In genomic region chr3:4814904-4815574, GRCh38 we compare ENCODE assay signal across 22 cellular contexts.
A peak's percentile ranks its signal among the peaks of the same experiment; 100 is the strongest.
DNase-seq lines count a peak whose midpoint lies in the region; ATAC-seq and TF ChIP-seq lines count a peak whose summit lies in the region.
"Had no signal": no experiment of that assay in that cellular context is flagged by ENCODE, and none has a peak within 500 bp of the region (broad histone marks: within the 10 kb centered on the region; RNA-seq: fewer than 3 reads in every experiment).

No MANE protein-coding gene starts in this region.

- WGBS in heart left ventricle, 4 donors = 95 to 98% (median 97%) methylated on average over 13 of the region's 13 CpGs
- WGBS in upper lobe of left lung, 2 donors = 83 to 91% methylated on average over 13 of the region's 13 CpGs

- peaks cover 37 to 81% (median 65%) of the 10 kb centered on the region in 5 donors for H3K36me3 Mint-ChIP-seq in naive thymus-derived CD4-positive, alpha-beta T cell

- TF ChIP-seq CTCF in heart left ventricle (IDR thresholded peaks at IDR 0.05) = no peak
- no peak for TF ChIP-seq CTCF in upper lobe of left lung (IDR thresholded peaks at IDR 0.05)

- POLR2A ChIA-PET in naive thymus-derived CD4-positive, alpha-beta T cell (lab: Charles Lee) = interaction anchor here (1.0 kb wide), 1 partner anchor 169 kb away, joined by 3 read pairs; no protein-coding TSS in a partner anchor

- peak overlapping the region in 1 of 10 donors; percentile 38 for H3K4me3 Mint-ChIP-seq in naive thymus-derived CD4-positive, alpha-beta T cell
- H3K4me3 Mint-ChIP-seq: brain; IgD-negative memory B cell; memory B cell; neural progenitor cell; stimulated activated effector memory CD8-positive, alpha-beta T cell treated with anti-CD3 and anti-CD28 coated beads, Interleukin-12 subunit alpha, Interleukin-12 subunit beta, amount 100 ng/mL, for 72 hours; type B pancreatic cell had no signal

- peaks cover 0 to 19% (median 2%) of the 10 kb centered on the region in 12 donors for H3K9me3 ChIP-seq in heart left ventricle
- H3K9me3 ChIP-seq in naive thymus-derived CD4-positive, alpha-beta T cell (ENCODE audit: control insufficient read depth in 2 of 3, low read length in 3 of 3) = no peaks in the 10 kb centered on the region
- no peaks in the 10 kb centered on the region for H3K9me3 ChIP-seq in upper lobe of left lung
- H3K9me3 ChIP-seq: Peyer's patch had no signal

- H3K4me1 ChIP-seq in heart left ventricle (peaks cover 0 to 12% (median 0%) of the 10 kb centered on the region in 12 donors), upper lobe of left lung (peaks cover 0 to 13% (median 5%) of the 10 kb centered on the region in 4 donors)
- no peaks in the 10 kb centered on the region for H3K4me1 ChIP-seq in naive thymus-derived CD4-positive, alpha-beta T cell (ENCODE audit: control insufficient read depth in 2 of 2, insufficient read depth in 2 of 2, low read length in 2 of 2)
- H3K4me1 ChIP-seq: neural progenitor cell, Peyer's patch had no signal

- H3K27ac ChIP-seq in heart left ventricle (peak overlapping the region in 7 of 12 donors; percentile 5 to 69 (median 44)), caudate nucleus (ENCODE audit: low read depth, low read length) (peak overlapping the region; percentile 54), upper lobe of left lung (peak overlapping the region; percentile 38 to 66 (median 52))
- H3K27ac ChIP-seq in naive thymus-derived CD4-positive, alpha-beta T cell (ENCODE audit: low read depth, low read length) = no peak overlapping the region
- H3K27ac ChIP-seq: neural progenitor cell, Peyer's patch had no signal

- H3K4me1 Mint-ChIP-seq in naive thymus-derived CD4-positive, alpha-beta T cell = peaks cover 0 to 44% (median 6%) of the 10 kb centered on the region in 7 donors
- H3K4me1 Mint-ChIP-seq: memory B cell had no signal

- peaks cover 0 to 90% (median 64%) of the 10 kb centered on the region in 9 donors for H3K36me3 ChIP-seq in heart left ventricle
- H3K36me3 ChIP-seq in naive thymus-derived CD4-positive, alpha-beta T cell (ENCODE audit: control insufficient read depth in 2 of 3, insufficient read depth in 3 of 3, low read length in 3 of 3) = peaks cover 7 to 68% (median 10%) of the 10 kb centered on the region in 3 experiments
- peaks cover 0 to 29% (median 16%) of the 10 kb centered on the region in 4 donors for H3K36me3 ChIP-seq in upper lobe of left lung
- H3K36me3 ChIP-seq: neural progenitor cell had no signal

- TF ChIP-seq POLR2A in heart left ventricle (IDR thresholded peaks at IDR 0.05) (no peak), upper lobe of left lung (IDR thresholded peaks at IDR 0.05) (no peak)

- no peak for ATAC-seq in heart left ventricle
- ATAC-seq in naive thymus-derived CD4-positive, alpha-beta T cell = no peak
- peak in 1 of 2 donors; percentile 47 for ATAC-seq in upper lobe of left lung (ENCODE audit: low FRiP score in 2 of 2)
- ATAC-seq in GM19397 (IDR thresholded peaks at IDR 0.05; ENCODE audit: unreplicated experiment) = no peak
- ATAC-seq: stimulated activated effector memory CD8-positive, alpha-beta T cell treated with anti-CD3 and anti-CD28 coated beads, Interleukin-12 subunit alpha, Interleukin-12 subunit beta, amount 100 ng/mL, for 72 hours had no signal

- CTCF ChIA-PET in naive thymus-derived CD4-positive, alpha-beta T cell (lab: Charles Lee) = interaction anchor here (1.3 kb wide), 1 partner anchor 207 kb away, joined by 6 read pairs; no protein-coding TSS in a partner anchor

- no peak for TF ChIP-seq EP300 in upper lobe of left lung (IDR thresholded peaks at IDR 0.05)

- intact Hi-C loops in heart left ventricle (cut with DNase I) = loop anchor here in 1 of 10 donors (5.0 kb wide), 1 partner anchor 63 kb away; no protein-coding TSS in a partner anchor
- intact Hi-C loops in cardiac septum (cut with DNase I) = no loop called here
- intact Hi-C loops in naive thymus-derived CD4-positive, alpha-beta T cell (cut with micrococcal nuclease) = no loop called here

- H3K9me3 Mint-ChIP-seq in naive thymus-derived CD4-positive, alpha-beta T cell = peaks cover 0 to 11% (median 2%) of the 10 kb centered on the region in 11 donors
- H3K9me3 Mint-ChIP-seq: IgD-negative memory B cell, memory B cell had no signal

- peak overlapping the region in 5 of 9 donors; percentile 11 to 82 (median 29) for H3K27ac Mint-ChIP-seq in naive thymus-derived CD4-positive, alpha-beta T cell
- H3K27ac Mint-ChIP-seq: activated naive CD4-positive, alpha-beta T cell treated with anti-CD3 and anti-CD28 coated beads, Interleukin-2, amount 10 ng/mL, durations not matched to agents 7 days and 5 days; memory B cell; type B pancreatic cell had no signal

- H3K27me3 Mint-ChIP-seq in naive thymus-derived CD4-positive, alpha-beta T cell = no peaks in the 10 kb centered on the region
- H3K27me3 Mint-ChIP-seq: activated naive CD4-positive, alpha-beta T cell treated with anti-CD3 and anti-CD28 coated beads, Interleukin-2, amount 10 ng/mL, durations not matched to agents 7 days and 5 days; brain; IgD-negative memory B cell; memory B cell; type B pancreatic cell had no signal

- peak overlapping the region in 1 of 12 donors; percentile 22 for H3K4me3 ChIP-seq in heart left ventricle
- no peak overlapping the region for H3K4me3 ChIP-seq in naive thymus-derived CD4-positive, alpha-beta T cell (ENCODE audit: low read length)
- H3K4me3 ChIP-seq in upper lobe of left lung = no peak overlapping the region
- H3K4me3 ChIP-seq: neural progenitor cell, Peyer's patch had no signal

- H3K27me3 ChIP-seq in heart left ventricle (no peaks in the 10 kb centered on the region), upper lobe of left lung (no peaks in the 10 kb centered on the region)
- H3K27me3 ChIP-seq in naive thymus-derived CD4-positive, alpha-beta T cell (ENCODE audit: control insufficient read depth in 2 of 2, insufficient read depth in 2 of 2, low read length in 2 of 2) = no peaks in the 10 kb centered on the region
- H3K27me3 ChIP-seq: neural progenitor cell, Peyer's patch had no signal

- no peak for DNase-seq in heart left ventricle
- DNase-seq in cardiac septum (ENCODE audit: low spot score) = no peak
- DNase-seq in caudate nucleus (lab: John Stamatoyannopoulos, UW) = no peak
- DNase-seq in naive thymus-derived CD4-positive, alpha-beta T cell = no peak
- DNase-seq in upper lobe of left lung = peak in 1 of 2 donors; percentile 41
- DNase-seq in activated CD8-positive, alpha-beta memory T cell treated with anti-CD3 and anti-CD28 coated beads for 24 hours = no peak
- no peak for DNase-seq in H4 (ENCODE audit: low spot score)
- DNase-seq: activated CD4-positive, alpha-beta T cell treated with anti-CD3 and anti-CD28 coated beads for 48 hours; activated naive CD4-positive, alpha-beta T cell treated with anti-CD3 and anti-CD28 coated beads, Interleukin-2, amount 10 ng/mL, durations not matched to agents 7 days and 5 days; glutamatergic neuron; HCEC 1CT; MM.1S; NCI-H1694; NCI-H2227 treated with DMSO at 0.1 percent for 48 hours; Peyer's patch had no signal
